ENCODE assay signal across 8 cellular contexts in genomic region chr1:206470692-206471414, GRCh38. TPM values are rescaled to one million over a fixed set of nuclear protein-coding genes. Genes with fewer than 3 reads are reported as not detected.
DNase-seq lines count a peak whose midpoint lies in the region; ATAC-seq and TF ChIP-seq lines count a peak whose summit lies in the region.

No MANE protein-coding gene starts in this region.

- peaks cover 87% of the 10 kb centered on the region for H3K4me1 Mint-ChIP-seq in activated CD8-positive, alpha-beta memory T cell treated with anti-CD3 and anti-CD28 coated beads, Interleukin-2, amount 10 ng/mL, durations not matched to agents 7 days and 5 days

- H3K4me3 ChIP-seq in fibroblast of mammary gland (ENCODE audit: control insufficient read depth, low read depth, low read length), result peak overlapping the region; percentile 90

- intact Hi-C loops in head of caudate nucleus (cut with DNase I), result no loop called here

- DNase-seq in DMS153 (lab: John Stamatoyannopoulos, UW) (peak; percentile 35), M059J (ENCODE audit: low read depth) (peak; percentile 80), fibroblast of mammary gland (ENCODE audit: low read depth) (peak; percentile 84), omental fat pad (ENCODE audit: low spot score) (no peak), head of caudate nucleus (no peak), NCI-H1694 (lab: John Stamatoyannopoulos, UW) (no peak)
- DNase-seq in activated CD8-positive, alpha-beta memory T cell treated with anti-CD3 and anti-CD28 coated beads, Interleukin-2, amount 10 ng/mL, durations not matched to agents 7 days and 5 days, result peak; percentile 86

- peaks cover 30% of the 10 kb centered on the region for H3K36me3 Mint-ChIP-seq in activated CD8-positive, alpha-beta memory T cell treated with anti-CD3 and anti-CD28 coated beads, Interleukin-2, amount 10 ng/mL, durations not matched to agents 7 days and 5 days

- H3K9me3 Mint-ChIP-seq in activated CD8-positive, alpha-beta memory T cell treated with anti-CD3 and anti-CD28 coated beads, Interleukin-2, amount 10 ng/mL, durations not matched to agents 7 days and 5 days (ENCODE audit: low read depth), result no peaks in the 10 kb centered on the region

- TF ChIP-seq CTCF in fibroblast of mammary gland (conservative IDR thresholded peaks at IDR 0.05; ENCODE audit: control insufficient read depth, insufficient read depth, low read depth, low read length), result no peak
- no peak for TF ChIP-seq CTCF in omental fat pad (IDR thresholded peaks at IDR 0.05)

- CTCF ChIA-PET in activated CD8-positive, alpha-beta memory T cell treated with anti-CD3 and anti-CD28 coated beads, Interleukin-2, amount 10 ng/mL, durations not matched to agents 7 days and 5 days (lab: Charles Lee), result interaction anchor here (0.8 to 5.2 kb wide), 18 partner anchors 9 to 216 kb away, joined by 3 to 60 read pairs (median 10); partner anchors contain the start of genes DYRK3, EIF2D and RASSF5

- ATAC-seq in GM21526 (IDR thresholded peaks at IDR 0.05; ENCODE audit: low FRiP score, unreplicated experiment) (peak; percentile 16), omental fat pad (ENCODE audit: low FRiP score) (peak; percentile 64)
- ATAC-seq in activated CD8-positive, alpha-beta memory T cell treated with anti-CD3 and anti-CD28 coated beads, Interleukin-2, amount 10 ng/mL, durations not matched to agents 7 days and 5 days, result peak; percentile 69

- no peaks in the 10 kb centered on the region for H3K27me3 Mint-ChIP-seq in activated CD8-positive, alpha-beta memory T cell treated with anti-CD3 and anti-CD28 coated beads, Interleukin-2, amount 10 ng/mL, durations not matched to agents 7 days and 5 days

- H3K4me3 Mint-ChIP-seq in activated CD8-positive, alpha-beta memory T cell treated with anti-CD3 and anti-CD28 coated beads, Interleukin-2, amount 10 ng/mL, durations not matched to agents 7 days and 5 days, result peak overlapping the region; percentile 91

- H3K27ac Mint-ChIP-seq in activated CD8-positive, alpha-beta memory T cell treated with anti-CD3 and anti-CD28 coated beads, Interleukin-2, amount 10 ng/mL, durations not matched to agents 7 days and 5 days, result peak overlapping the region; percentile 92

RNA-seq across cellular contexts. Expression of gene IKBKE, which starts 0.6 kb away (rescaled TPM):
- 7.6 and 12.2 TPM in 2 replicates for total RNA-seq in M059J (2014; rRNA removed; shearing (Covaris generic))
- 10 to 100 TPM; 64.8 to 72.7 TPM for total RNA-seq in activated CD8-positive, alpha-beta memory T cell treated with anti-CD3 and anti-CD28 coated beads, Interleukin-2, amount 10 ng/mL, durations not matched to agents 7 days and 5 days
- 1 to 10 TPM; 4.3 to 8.2 (median 5.6) TPM for total RNA-seq in omental fat pad

RNA-seq across cellular contexts. Expression of gene RASSF5, which starts 36.5 kb away (rescaled TPM):
- 1.6 and 4.1 TPM in 2 replicates for total RNA-seq in M059J (2014; rRNA removed; shearing (Covaris generic))
- 100 to 1,000 TPM; 184 to 216 TPM for total RNA-seq in activated CD8-positive, alpha-beta memory T cell treated with anti-CD3 and anti-CD28 coated beads, Interleukin-2, amount 10 ng/mL, durations not matched to agents 7 days and 5 days
- total RNA-seq in omental fat pad, result 10 to 100 TPM in 3 of 4 donors, 1 to 10 TPM in 1; 9.7 to 16.1 (median 10.8) TPM

Comparison
In these comparisons a context has a peak if more than half of its experiments do, and no peak if none do; other contexts are left out.
1. DNase-seq: peak in DMS153 (single experiment), M059J (single experiment), activated CD8-positive, alpha-beta memory T cell treated with anti-CD3 and anti-CD28 coated beads, Interleukin-2, amount 10 ng/mL, durations not matched to agents 7 days and 5 days (single experiment) and fibroblast of mammary gland (single experiment); none in omental fat pad (single experiment), head of caudate nucleus (0 of 42) and NCI-H1694 (single experiment).
2. ATAC-seq: peak in every context shown above with its lines; median percentile 69 in activated CD8-positive, alpha-beta memory T cell treated with anti-CD3 and anti-CD28 coated beads, Interleukin-2, amount 10 ng/mL, durations not matched to agents 7 days and 5 days; 64 in omental fat pad; 16 in GM21526.
3. RNA of gene RASSF5, which starts 36.5 kb away (total RNA-seq): 184 to 216 TPM in activated CD8-positive, alpha-beta memory T cell treated with anti-CD3 and anti-CD28 coated beads, Interleukin-2, amount 10 ng/mL, durations not matched to agents 7 days and 5 days; 9.7 to 16.1 TPM in omental fat pad and 1.6 to 4.1 TPM in M059J; every median in the first group is over 10 times any median in the second.